Comparison of ENCODE assay signal across 8 cellular contexts in the genomic region with DNA sequence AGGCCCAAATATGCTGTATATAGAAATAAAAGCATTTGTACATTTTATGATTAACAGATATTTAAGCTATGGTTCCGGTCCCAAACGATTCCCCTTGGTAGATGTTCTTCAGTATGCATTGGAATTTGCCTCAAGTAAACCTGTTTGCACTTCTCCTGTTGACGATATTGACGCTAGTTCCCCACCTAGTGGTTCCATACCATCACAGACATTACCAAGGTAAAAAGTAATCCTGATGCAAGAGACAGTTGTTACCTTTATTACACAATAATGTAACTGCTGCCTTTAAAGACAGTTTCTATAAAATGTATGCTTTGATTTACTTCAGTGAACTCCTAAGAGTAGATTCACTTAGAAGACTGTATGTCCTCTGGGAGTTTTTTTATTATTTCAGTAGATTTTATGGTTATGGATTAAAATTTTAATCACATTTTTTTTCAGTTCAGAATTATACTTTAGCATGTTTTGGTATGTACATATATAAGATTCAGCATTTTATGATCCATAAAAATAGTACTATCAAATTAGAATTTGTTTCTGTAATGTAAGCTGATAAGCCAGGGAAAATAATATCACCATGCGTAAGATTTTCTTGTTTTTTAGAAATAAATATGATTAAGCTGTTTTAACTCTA.
A peak's percentile ranks its signal among the peaks of the same experiment; 100 is the strongest.
DNase-seq lines count a peak whose midpoint lies in the region; ATAC-seq and TF ChIP-seq lines count a peak whose summit lies in the region.

No MANE protein-coding gene starts in this region.

- H3K9me2 ChIP-seq in PC-9 (ENCODE audit: insufficient read depth) = no peaks in the 10 kb centered on the region

- no peaks in the 10 kb centered on the region for H4K20me1 ChIP-seq in PC-9 (ENCODE audit: insufficient read depth)

- BruUV-seq in PC-9 (replicated peaks; lab: Mats Ljungman, UMichigan) = no TSS peak

- H3K4ac ChIP-seq in mesendoderm (ENCODE audit: low read depth, low read length) = no peak overlapping the region

- H3K79me2 ChIP-seq in PC-9 (ENCODE audit: low read depth) (no peaks in the 10 kb centered on the region), mesendoderm (ENCODE audit: control insufficient read depth, insufficient read depth, low read length) (no peaks in the 10 kb centered on the region)

- H4K5ac ChIP-seq in mesendoderm (ENCODE audit: low read length) = no peak overlapping the region

- H3K4me1 ChIP-seq in PC-9 (replicated peaks; ENCODE audit: insufficient read depth) = peaks cover 6% of the 10 kb centered on the region; the same call in 1 of the 2 replicates
- H3K4me1 ChIP-seq in mesendoderm (ENCODE audit: control insufficient read depth, low read depth, low read length) = no peaks in the 10 kb centered on the region

- H3K18ac ChIP-seq in mesendoderm (ENCODE audit: low read length) = no peak overlapping the region

- H2AFZ ChIP-seq in PC-9 = no peak overlapping the region

- peaks cover 3% of the 10 kb centered on the region; the same call in 1 of the 2 replicates for H3F3A ChIP-seq in PC-9 (ENCODE audit: insufficient read depth, low read depth)

- H2BK120ac ChIP-seq in mesendoderm (ENCODE audit: low read depth, low read length) = no peak overlapping the region

- ATAC-seq in HG02798 (IDR thresholded peaks at IDR 0.05; ENCODE audit: poor library complexity, unreplicated experiment) (peak; percentile 61), GM18517 (IDR thresholded peaks at IDR 0.05; ENCODE audit: unreplicated experiment) (no peak)

- no peaks in the 10 kb centered on the region for H3K27me3 ChIP-seq in PC-9 (ENCODE audit: insufficient read depth, low read depth)
- H3K27me3 ChIP-seq in dorsolateral prefrontal cortex = no peaks in the 10 kb centered on the region
- H3K27me3 ChIP-seq in mesendoderm (ENCODE audit: insufficient read depth, low read length, poor library complexity) = no peaks in the 10 kb centered on the region

- no peak overlapping the region for H2BK5ac ChIP-seq in mesendoderm (ENCODE audit: low read length)

- H2BK15ac ChIP-seq in mesendoderm (replicated peaks; ENCODE audit: low read depth) = no peak overlapping the region

- TF ChIP-seq CTCF in AG09309 (IDR thresholded peaks at IDR 0.05; ENCODE audit: control insufficient read depth, insufficient read depth, low read depth, low read length, missing control alignments) (peak; percentile 47), PC-9 (conservative IDR thresholded peaks at IDR 0.05) (peak; percentile 64), dorsolateral prefrontal cortex (IDR thresholded peaks at IDR 0.05 in 54 of 56, conservative IDR thresholded peaks at IDR 0.05 in 2 of 56; ENCODE audit: low read depth in 1 of 56, partially characterized antibody in 56 of 56) (peak in 52 of 56 donors; percentile 8 to 68 (median 44))

- H4K8ac ChIP-seq in mesendoderm (ENCODE audit: low read depth, low read length) = no peak overlapping the region

- H3K9ac ChIP-seq in mesendoderm (ENCODE audit: low read length) = no peak overlapping the region

- H3K9me3 ChIP-seq in PC-9 (ENCODE audit: insufficient read depth, low read depth) = no peaks in the 10 kb centered on the region

- intact Hi-C loops in PC-9 (cut with micrococcal nuclease; ENCODE audit: unreplicated experiment) = loop anchor here (2.0 to 5.0 kb wide), 2 partner anchors 233 to 339 kb away; no protein-coding TSS in a partner anchor
- intact Hi-C loops in dorsolateral prefrontal cortex (cut with DNase I) = no loop called here

- H3K36me3 ChIP-seq in PC-9 (ENCODE audit: low read depth) = peaks cover 13% of the 10 kb centered on the region
- H3K36me3 ChIP-seq in mesendoderm (ENCODE audit: control insufficient read depth, insufficient read depth, low read length) = no peaks in the 10 kb centered on the region

- DNase-seq in AG09309 (ENCODE audit: low read depth) (no peak), GM03348 (ENCODE audit: low spot score) (peak; percentile 5), PC-9 (peak in 1 of 2 experiments; percentile 34), dorsolateral prefrontal cortex (peak in 1 of 10 donors; percentile 19), mesendoderm (peak; percentile 87), HK-2 (ENCODE audit: unreplicated experiment) (no peak)

- CTCF ChIA-PET in PC-9 (lab: Charles Lee) = no interaction called here

- peaks cover 2% of the 10 kb centered on the region for H3K79me1 ChIP-seq in mesendoderm (ENCODE audit: low read length)

- no peak overlapping the region for H2AK5ac ChIP-seq in mesendoderm (ENCODE audit: low read length)

- H3K23ac ChIP-seq in mesendoderm (ENCODE audit: low read length) = no peak overlapping the region

- H3K4me3 ChIP-seq in AG09309 (ENCODE audit: control insufficient read depth, low read depth, low read length) = no peak overlapping the region
- H3K4me3 ChIP-seq in PC-9 = no peak overlapping the region
- no peak overlapping the region for H3K4me3 ChIP-seq in dorsolateral prefrontal cortex
- H3K4me3 ChIP-seq in mesendoderm (ENCODE audit: low read length) = no peak overlapping the region

- H3K27ac ChIP-seq in PC-9 (peak overlapping the region; percentile 20; the same call in 1 of the 2 replicates), dorsolateral prefrontal cortex (peak overlapping the region in 25 of 59 donors; percentile 0 to 79 (median 42)), mesendoderm (ENCODE audit: low read depth, low read length) (no peak overlapping the region)

- H3K4me2 ChIP-seq in PC-9 (no peak overlapping the region), mesendoderm (ENCODE audit: low read length) (no peak overlapping the region)

- no CpG with 5 or more reads among the region's 5 CpGs for WGBS in mesendoderm (ENCODE audit: extremely low coverage, insufficient coverage, low lambda C conversion rate)

- no peak overlapping the region for H3K56ac ChIP-seq in mesendoderm (ENCODE audit: low read length)

- POLR2A ChIA-PET in PC-9 (lab: Charles Lee; ENCODE audit: unreplicated experiment) = no interaction called here

Comparison
In these comparisons a context has a peak if more than half of its experiments do, and no peak if none do; other contexts are left out.
1. DNase-seq: peak in GM03348 (single experiment) and mesendoderm (single experiment); none in AG09309 (single experiment) and HK-2 (single experiment).
2. Peak in every context shown above with its lines, with median percentiles within 50 percentile points of each other: CTCF ChIP-seq.